In the genomic region with DNA sequence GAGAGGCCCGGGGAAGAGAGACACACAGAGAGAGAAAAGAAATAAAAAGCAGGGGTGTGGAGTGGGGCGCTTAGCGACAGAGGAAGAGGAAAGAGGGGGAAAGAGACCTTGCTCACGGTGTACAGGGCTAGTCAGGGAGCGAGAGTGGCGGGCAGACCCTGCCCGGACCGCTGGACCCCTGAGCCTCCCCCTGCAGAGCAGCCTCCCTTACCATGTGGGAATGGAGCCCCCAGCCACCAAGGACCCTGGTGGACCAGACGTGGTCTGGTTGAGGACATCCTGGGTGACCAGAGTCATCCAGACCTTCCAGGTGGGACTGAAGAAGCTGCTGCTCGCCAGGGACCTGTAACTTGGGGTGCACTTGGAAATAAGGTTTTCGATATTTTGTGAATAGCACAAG, we compare ENCODE assay signal across 13 cellular contexts.
DNase-seq lines count a peak whose midpoint lies in the region; ATAC-seq and TF ChIP-seq lines count a peak whose summit lies in the region.
"Had no signal": no experiment of that assay in that cellular context is flagged by ENCODE, and none has a peak within 500 bp of the region (broad histone marks: within the 10 kb centered on the region; RNA-seq: fewer than 3 reads in every experiment).

No MANE protein-coding gene starts in this region.

- H3K9ac ChIP-seq in IMR-90 (ENCODE audit: low read depth, low read length) (no peak overlapping the region), neuronal stem cell (ENCODE audit: low read depth, low read length, poor library complexity) (no peak overlapping the region)

- H3K9me3 ChIP-seq in A673 (ENCODE audit: low read depth, low read length, poor library complexity, severe bottlenecking), result no peaks in the 10 kb centered on the region
- H3K9me3 ChIP-seq in IMR-90 (ENCODE audit: control insufficient read depth, insufficient read depth, low read length), result no peaks in the 10 kb centered on the region
- H3K9me3 ChIP-seq in neuronal stem cell (replicated peaks in 1 of 2; ENCODE audit: control insufficient read depth in 2 of 2, insufficient read depth in 1 of 2, low read depth in 1 of 2, low read length in 2 of 2), result no peaks in the 10 kb centered on the region

- H2AFZ ChIP-seq in IMR-90 (replicated peaks; ENCODE audit: low read length, poor library complexity), result no peak overlapping the region
- peak overlapping the region; percentile 91 for H2AFZ ChIP-seq in neuronal stem cell (ENCODE audit: low read length)
- H2AFZ ChIP-seq: PC-9 had no signal

- no peaks in the 10 kb centered on the region; the same call in 1 of the 2 replicates for H3K9me1 ChIP-seq in IMR-90 (ENCODE audit: insufficient read depth, low read length)

- no peak overlapping the region for H3K4me3 ChIP-seq in A673 (ENCODE audit: low read depth, low read length, poor library complexity, severe bottlenecking)
- no peak overlapping the region for H3K4me3 ChIP-seq in IMR-90 (ENCODE audit: insufficient read depth, low read depth, low read length)
- H3K4me3 ChIP-seq in neuronal stem cell (ENCODE audit: low read length in 2 of 2), result no peak overlapping the region
- H3K4me3 ChIP-seq: PC-9 had no signal

- 100% methylated on average over 1 of the region's 11 CpGs; no CpG with 5 or more reads in 1 of the 2 experiments for WGBS in IMR-90 (ENCODE audit: extremely low coverage in 2 of 2, insufficient read length in 1 of 2), 2 experiments
- no CpG with 5 or more reads among the region's 11 CpGs for WGBS in neuronal stem cell (ENCODE audit: extremely low coverage in 2 of 2, insufficient read length in 2 of 2, insufficient replicate concordance in 1 of 2), 2 donors

- H2AK5ac ChIP-seq in IMR-90 (ENCODE audit: low read depth, low read length) (peak overlapping the region; percentile 76), neuronal stem cell (ENCODE audit: low read depth, low read length) (no peak overlapping the region)

- H3K4ac ChIP-seq in IMR-90 (ENCODE audit: low read depth, low read length), result peak overlapping the region; percentile 96
- no peak overlapping the region for H3K4ac ChIP-seq in neuronal stem cell (ENCODE audit: low read length)

- BruUV-seq in A673 (replicated peaks; lab: Mats Ljungman, UMichigan) (no TSS peak), IMR-90 (replicated peaks; lab: Mats Ljungman, UMichigan) (no TSS peak)

- dilution Hi-C loops in IMR-90 (cut with HindIII; ENCODE audit: low sequenced_read_pairs, unreplicated experiment), result no loop called here

- H4K5ac ChIP-seq in IMR-90 (ENCODE audit: low read depth, low read length), result 0 out of 2 replicates have a peak overlapping the region, but pooled peaks have one; percentile 27

- H4K91ac ChIP-seq in IMR-90 (ENCODE audit: insufficient read depth, low read depth, low read length) (peak overlapping the region; percentile 78), neuronal stem cell (ENCODE audit: low read depth, low read length, poor library complexity) (no peak overlapping the region)

- no peak for TF ChIP-seq RAD21 in IMR-90 (IDR thresholded peaks at IDR 0.05; ENCODE audit: low read length)

- H3K36me3 Mint-ChIP-seq in effector memory CD8-positive, alpha-beta T cell (ENCODE audit: insufficient read depth), result peaks cover under 1% of the 10 kb centered on the region

- H3K4me1 Mint-ChIP-seq in effector memory CD8-positive, alpha-beta T cell (ENCODE audit: low read depth in 2 of 2), result peaks cover 33 to 39% of the 10 kb centered on the region in 2 donors

- H3K56ac ChIP-seq in IMR-90 (ENCODE audit: extremely low read depth, insufficient read depth, low read length), result no peak overlapping the region

- CTCF ChIA-PET in A673 (lab: Charles Lee), result no interaction called here
- CTCF ChIA-PET in IMR-90 (lab: Yijun Ruan, JAX), result interaction anchor here (0.6 to 1.6 kb wide), 4 partner anchors 31 to 130 kb away, joined by 3 to 5 read pairs (median 4); a partner anchor contains a TSS

- peak overlapping the region; percentile 3 to 41 for H3K4me3 Mint-ChIP-seq in effector memory CD8-positive, alpha-beta T cell
- H3K4me3 Mint-ChIP-seq: neural crest cell had no signal

- in situ Hi-C loops in IMR-90 (cut with MboI; ENCODE audit: low sequenced_read_pairs), result no loop called here

- TF ChIP-seq POLR2A in IMR-90 (IDR thresholded peaks at IDR 0.05; ENCODE audit: low read depth, low read length), result no peak

- peak overlapping the region; percentile 5 to 89 for H3K27ac Mint-ChIP-seq in effector memory CD8-positive, alpha-beta T cell

- POLR2A ChIA-PET in A673 (lab: Charles Lee; ENCODE audit: low non-redundant PET), result no interaction called here
- POLR2A ChIA-PET in IMR-90 (lab: Charles Lee; ENCODE audit: unreplicated experiment), result interaction anchor here (1.0 kb wide), 1 partner anchor 130 kb away, joined by 8 read pairs; a partner anchor contains a TSS

- no peak for DNase-seq in A673 (ENCODE audit: low spot score)
- DNase-seq in IMR-90, result no peak
- no peak for DNase-seq in effector memory CD8-positive, alpha-beta T cell
- no peak for DNase-seq in neuronal stem cell (ENCODE audit: low spot score)
- DNase-seq in KG1 (lab: John Stamatoyannopoulos, UW), result no peak
- no peak for DNase-seq in stimulated activated CD8-positive, alpha-beta memory T cell treated with anti-CD3 and anti-CD28 coated beads, Interleukin-4, amount 100 ng/mL, for 48 hours
- no peak for DNase-seq in stimulated activated CD4-positive, alpha-beta T cell treated with anti-CD3 and anti-CD28 coated beads, Interleukin-1b, Interleukin-23, amount 100 ng/mL, for 48 hours
- DNase-seq: Caco-2, NCI-H1930, PC-9 had no signal

- no peak overlapping the region for H2BK12ac ChIP-seq in neuronal stem cell (ENCODE audit: low read length)

- H3K18ac ChIP-seq in IMR-90 (ENCODE audit: low read depth, low read length), result no peak overlapping the region
- H3K18ac ChIP-seq in neuronal stem cell (ENCODE audit: low read length), result peak overlapping the region; percentile 82

- no peaks in the 10 kb centered on the region for H3K27me3 ChIP-seq in A673 (replicated peaks; ENCODE audit: insufficient read depth, low read depth, low read length, poor library complexity)
- no peaks in the 10 kb centered on the region for H3K27me3 ChIP-seq in IMR-90 (ENCODE audit: control insufficient read depth, insufficient read depth, low read length)
- peaks cover 0 to 5% (median 0%) of the 10 kb centered on the region in 3 experiments for H3K27me3 ChIP-seq in neuronal stem cell (ENCODE audit: control insufficient read depth in 3 of 3, insufficient read depth in 3 of 3, low read depth in 1 of 3, low read length in 3 of 3)

- no peak overlapping the region for H3K4me2 ChIP-seq in IMR-90 (ENCODE audit: low read depth, low read length)
- no peak overlapping the region for H3K4me2 ChIP-seq in neuronal stem cell (ENCODE audit: insufficient read depth, low read length, poor library complexity, severe bottlenecking)
- H3K4me2 ChIP-seq: PC-9 had no signal

- peak overlapping the region; percentile 63; the same call in 1 of the 2 replicates for H3K23ac ChIP-seq in IMR-90 (ENCODE audit: low read depth, low read length)
- H3K23ac ChIP-seq in neuronal stem cell (ENCODE audit: low read depth, low read length, poor library complexity), result no peak overlapping the region

- ATAC-seq in IMR-90 (ENCODE audit: low read depth) (no peak), HG03097 (IDR thresholded peaks at IDR 0.05; ENCODE audit: low FRiP score, unreplicated experiment) (no peak)
- ATAC-seq in effector memory CD8-positive, alpha-beta T cell (replicated peaks), result no peak

- peak overlapping the region; percentile 95; the same call in 1 of the 2 replicates for H2BK120ac ChIP-seq in IMR-90 (ENCODE audit: low read depth, low read length)
- H2BK120ac ChIP-seq in neuronal stem cell (ENCODE audit: low read depth, low read length), result no peak overlapping the region

- H4K8ac ChIP-seq in IMR-90 (ENCODE audit: low read depth in 2 of 2, low read length in 2 of 2) (peak overlapping the region; percentile 61 to 84; a peak in 3 of 4 replicates), neuronal stem cell (ENCODE audit: low read depth, low read length) (no peak overlapping the region)

- peaks cover 4 to 27% of the 10 kb centered on the region in 2 experiments; a peak in 3 of 4 replicates for H3K79me1 ChIP-seq in IMR-90 (ENCODE audit: low read depth in 1 of 2, low read length in 2 of 2)
- H3K79me1 ChIP-seq in neuronal stem cell (ENCODE audit: low read depth, low read length), result peaks cover 2% of the 10 kb centered on the region

- peak overlapping the region; percentile 85 for H2BK20ac ChIP-seq in IMR-90 (ENCODE audit: low read depth, low read length)

- intact Hi-C loops in A673 (cut with micrococcal nuclease; ENCODE audit: unreplicated experiment), result no loop called here
- intact Hi-C loops in IMR-90 (cut with micrococcal nuclease), result loop anchor here (2.0 kb wide), 1 partner anchor 129 kb away; no protein-coding TSS in a partner anchor

- peaks cover 37% of the 10 kb centered on the region for H3K4me1 ChIP-seq in A673 (ENCODE audit: insufficient read depth, low read length, poor library complexity, severe bottlenecking)
- H3K4me1 ChIP-seq in IMR-90 (ENCODE audit: control insufficient read depth, insufficient read depth, low read length), result peaks cover 25% of the 10 kb centered on the region
- peaks cover 15 to 19% of the 10 kb centered on the region in 2 donors for H3K4me1 ChIP-seq in neuronal stem cell (ENCODE audit: control insufficient read depth in 2 of 2, insufficient read depth in 1 of 2, low read depth in 1 of 2, low read length in 2 of 2)
- H3K4me1 ChIP-seq: Caco-2 had no signal

- H2BK15ac ChIP-seq in IMR-90 (ENCODE audit: low read depth, low read length), result peak overlapping the region; percentile 43; the same call in 2 of the 3 replicates
- H2BK15ac ChIP-seq in neuronal stem cell (ENCODE audit: low read length), result no peak overlapping the region

- peak overlapping the region; percentile 14 for H2BK5ac ChIP-seq in IMR-90 (ENCODE audit: low read depth, low read length, poor library complexity, severe bottlenecking)
- H2BK5ac ChIP-seq in neuronal stem cell (ENCODE audit: low read length), result no peak overlapping the region

- 0 out of 2 replicates have a peak overlapping the region, but pooled peaks have one; percentile 70 for H3K14ac ChIP-seq in IMR-90 (replicated peaks; ENCODE audit: low read depth, low read length)
- peak overlapping the region; percentile 63 for H3K14ac ChIP-seq in neuronal stem cell (ENCODE audit: low read length)

- no peak overlapping the region for H2AK9ac ChIP-seq in IMR-90 (replicated peaks; ENCODE audit: low read depth, low read length, poor library complexity)

- no peaks in the 10 kb centered on the region for H3K36me3 ChIP-seq in A673 (ENCODE audit: insufficient read depth, low read length, poor library complexity, severe bottlenecking)
- H3K36me3 ChIP-seq in IMR-90 (ENCODE audit: control insufficient read depth, insufficient read depth, low read length), result no peaks in the 10 kb centered on the region
- H3K36me3 ChIP-seq in neuronal stem cell (replicated peaks in 1 of 2; ENCODE audit: control insufficient read depth in 2 of 2, insufficient read depth in 2 of 2, low read length in 2 of 2), result no peaks in the 10 kb centered on the region
- H3K36me3 ChIP-seq: WERI-Rb-1 had no signal

- H3K27ac ChIP-seq in A673 (ENCODE audit: low read depth, low read length, poor library complexity, severe bottlenecking) (peak overlapping the region; percentile 41), IMR-90 (ENCODE audit: insufficient read depth, low read length) (no peak overlapping the region), neuronal stem cell (replicated peaks; ENCODE audit: low read length) (no peak overlapping the region)
- H3K27ac ChIP-seq: PC-9 had no signal

- H3K27me3 Mint-ChIP-seq in effector memory CD8-positive, alpha-beta T cell, result no peaks in the 10 kb centered on the region

- no peaks in the 10 kb centered on the region for H4K20me1 ChIP-seq in IMR-90 (ENCODE audit: insufficient read depth, low read length)

- TF ChIP-seq CTCF in A673 (conservative IDR thresholded peaks at IDR 0.05; ENCODE audit: low read depth, low read length), result no peak
- TF ChIP-seq CTCF in IMR-90 (conservative IDR thresholded peaks at IDR 0.05; ENCODE audit: low read depth, low read length), result no peak

- H3K9me3 Mint-ChIP-seq in effector memory CD8-positive, alpha-beta T cell, result no peaks in the 10 kb centered on the region
- H3K9me3 Mint-ChIP-seq: neural crest cell had no signal
